ENCODE assay signal across 11 cellular contexts in genomic region chr14:105192866-105193731, GRCh38. TPM values are rescaled to one million over a fixed set of nuclear protein-coding genes. Genes with fewer than 3 reads are reported as not detected.
DNase-seq lines count a peak whose midpoint lies in the region; ATAC-seq and TF ChIP-seq lines count a peak whose summit lies in the region.
"Had no signal": no experiment of that assay in that cellular context is flagged by ENCODE, and none has a peak within 500 bp of the region (broad histone marks: within the 10 kb centered on the region; RNA-seq: fewer than 3 reads in every experiment).

No MANE protein-coding gene starts in this region.

- H3K27me3 Mint-ChIP-seq in progenitor cell of endocrine pancreas: peaks cover 30% of the 10 kb centered on the region

- H3K4me1 ChIP-seq in OCI-LY3 (ENCODE audit: low read length): no peaks in the 10 kb centered on the region

- H2AFZ ChIP-seq in OCI-LY3 (ENCODE audit: low read depth, low read length): no peak overlapping the region

- no peak overlapping the region for H3K9ac ChIP-seq in OCI-LY3 (ENCODE audit: low read length)

- H3K27me3 ChIP-seq in OCI-LY3 (ENCODE audit: low read depth, low read length): peaks cover 13% of the 10 kb centered on the region

- no peak overlapping the region for H3K27ac Mint-ChIP-seq in progenitor cell of endocrine pancreas

- H3K27ac ChIP-seq in OCI-LY3 (ENCODE audit: low read length): no peak overlapping the region

- H3K9me3 Mint-ChIP-seq in progenitor cell of endocrine pancreas (ENCODE audit: low read depth): no peaks in the 10 kb centered on the region

- H3K9me3 ChIP-seq in OCI-LY3 (ENCODE audit: insufficient read depth, low read length): no peaks in the 10 kb centered on the region

- peak; percentile 55 for DNase-seq in GM03348 (ENCODE audit: low spot score)
- DNase-seq in dermis microvascular lymphatic vessel endothelial cell (ENCODE audit: low read depth in 2 of 2): peak; percentile 84 to 94
- peak; percentile 66 for DNase-seq in pulmonary artery endothelial cell (ENCODE audit: low read depth, low spot score)
- no peak for DNase-seq in HuH-7.5 (ENCODE audit: low spot score)
- DNase-seq in activated effector memory CD4-positive, alpha-beta T cell treated with anti-CD3 and anti-CD28 coated beads, Interleukin-2, amount 50 U/mL, for 16 hours: no peak
- DNase-seq in progenitor cell of endocrine pancreas (ENCODE audit: low spot score, unreplicated experiment): no peak
- DNase-seq: left cardiac atrium, NCI-H146 had no signal

- H4K20me1 ChIP-seq in OCI-LY3 (ENCODE audit: insufficient read depth, low read length): no peaks in the 10 kb centered on the region

- H3K36me3 ChIP-seq in OCI-LY3 (replicated peaks; ENCODE audit: low read depth, low read length): no peaks in the 10 kb centered on the region
- H3K36me3 ChIP-seq: thoracic aorta had no signal

- no peak for ATAC-seq in GM18519 (IDR thresholded peaks at IDR 0.05; ENCODE audit: low FRiP score, unreplicated experiment)

- peak overlapping the region; percentile 1; the same call in 1 of the 2 replicates for H3K4me2 ChIP-seq in OCI-LY3 (ENCODE audit: low read length)

- no peaks in the 10 kb centered on the region for H3K79me2 ChIP-seq in OCI-LY3 (ENCODE audit: low read length)

- no peak overlapping the region for H3K4me3 Mint-ChIP-seq in progenitor cell of endocrine pancreas (ENCODE audit: low read depth)

- H3K36me3 Mint-ChIP-seq in progenitor cell of endocrine pancreas (ENCODE audit: insufficient read depth): no peaks in the 10 kb centered on the region

- H3K4me1 Mint-ChIP-seq in progenitor cell of endocrine pancreas (ENCODE audit: low read depth): no peaks in the 10 kb centered on the region

- no peak overlapping the region for H3K4me3 ChIP-seq in OCI-LY3 (ENCODE audit: low read length)
- H3K4me3 ChIP-seq: thoracic aorta had no signal

- TF ChIP-seq CTCF in OCI-LY3 (IDR thresholded peaks at IDR 0.05; ENCODE audit: low read depth, low read length) (no peak), progenitor cell of endocrine pancreas (IDR thresholded peaks at IDR 0.05; ENCODE audit: unreplicated experiment) (no peak)

RNA-seq across cellular contexts. Expression of gene NUDT14, which starts 12.0 kb away (rescaled TPM):
- total RNA-seq in dermis microvascular lymphatic vessel endothelial cell (54.4 and 76.2 TPM in 2 replicates), pulmonary artery endothelial cell (26.9 and 44.8 TPM in 2 replicates), progenitor cell of endocrine pancreas (66.6 and 68.5 TPM in 2 replicates)

RNA-seq across cellular contexts. Expression of gene JAG2, which starts 24.5 kb away (rescaled TPM):
- total RNA-seq in dermis microvascular lymphatic vessel endothelial cell: 37.5 and 45.5 TPM in 2 replicates
- total RNA-seq in pulmonary artery endothelial cell: 46.9 and 49.9 TPM in 2 replicates
- 3.8 and 8.5 TPM in 2 replicates for total RNA-seq in progenitor cell of endocrine pancreas

RNA-seq across cellular contexts. Expression of gene BTBD6, which starts 55.2 kb away (rescaled TPM):
- 33.4 and 54.1 TPM in 2 replicates for total RNA-seq in dermis microvascular lymphatic vessel endothelial cell
- 53.8 and 90.8 TPM in 2 replicates for total RNA-seq in pulmonary artery endothelial cell
- total RNA-seq in progenitor cell of endocrine pancreas: 31.6 and 31.9 TPM in 2 replicates

Comparison
In these comparisons a context has a peak if more than half of its experiments do, and no peak if none do; other contexts are left out.
1. DNase-seq: peak in GM03348 (single experiment), dermis microvascular lymphatic vessel endothelial cell (2 of 2) and pulmonary artery endothelial cell (single experiment); none in HuH-7.5 (single experiment), activated effector memory CD4-positive, alpha-beta T cell treated with anti-CD3 and anti-CD28 coated beads, Interleukin-2, amount 50 U/mL, for 16 hours (single experiment) and progenitor cell of endocrine pancreas (single experiment).